22 cellular contexts compared by ENCODE assay signal in the genomic region with DNA sequence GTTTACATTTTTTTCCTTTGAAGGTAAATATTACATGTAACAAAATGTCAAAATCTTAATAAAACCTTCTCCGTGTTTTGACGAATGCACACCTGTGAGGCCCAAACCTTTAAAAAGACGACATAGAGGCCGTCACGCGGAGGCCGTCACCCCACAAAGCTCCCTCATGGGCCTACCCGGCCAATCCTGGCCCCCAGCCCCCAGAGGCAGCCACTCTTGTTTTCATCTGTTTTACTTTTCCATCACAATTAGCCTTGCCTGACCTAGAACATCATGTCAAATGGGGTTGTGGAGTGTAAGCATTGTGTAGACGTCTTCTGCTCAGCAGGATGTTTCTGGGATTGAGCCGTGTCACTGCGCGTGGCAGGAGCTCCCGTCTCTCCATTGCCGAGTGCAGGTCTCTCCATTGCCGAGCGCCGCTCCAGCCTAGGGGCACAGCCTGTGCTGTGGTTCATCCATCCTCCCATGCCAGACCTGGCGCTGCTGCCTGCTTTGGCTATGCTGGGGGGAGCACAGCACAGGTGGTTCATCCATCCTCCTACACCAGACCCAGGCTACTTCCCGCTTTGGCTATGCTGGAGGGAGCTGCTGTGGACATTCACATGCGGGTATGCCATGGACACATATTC. TPM values are rescaled to one million over a fixed set of nuclear protein-coding genes. Genes with fewer than 3 reads are reported as not detected.
DNase-seq lines count a peak whose midpoint lies in the region; ATAC-seq and TF ChIP-seq lines count a peak whose summit lies in the region.
"Had no signal": no experiment of that assay in that cellular context is flagged by ENCODE, and none has a peak within 500 bp of the region (broad histone marks: within the 10 kb centered on the region; RNA-seq: fewer than 3 reads in every experiment).

No MANE protein-coding gene starts in this region.

- dilution Hi-C loops in mammary epithelial cell (cut with HindIII; ENCODE audit: low sequenced_read_pairs) = no loop called here

- no peak for ATAC-seq in heart right ventricle
- ATAC-seq in HG03432 (IDR thresholded peaks at IDR 0.05; ENCODE audit: unreplicated experiment) = no peak
- ATAC-seq: GM12878 had no signal

- H3F3A ChIP-seq in GM23248 (ENCODE audit: insufficient read depth) = no peaks in the 10 kb centered on the region

- H4K20me1 ChIP-seq in mammary epithelial cell (ENCODE audit: insufficient read depth, low read length) = no peaks in the 10 kb centered on the region
- H4K20me1 ChIP-seq in osteoblast (ENCODE audit: insufficient read depth, low read length) = no peaks in the 10 kb centered on the region
- no peaks in the 10 kb centered on the region for H4K20me1 ChIP-seq in GM23248 (ENCODE audit: insufficient read depth)

- CTCF ChIA-PET in mammary epithelial cell (lab: Charles Lee; ENCODE audit: low non-redundant PET) = no interaction called here

- peaks cover 0 to 29% (median 15%) of the 10 kb centered on the region in 7 donors for H3K27me3 ChIP-seq in heart right ventricle
- H3K27me3 ChIP-seq in mammary epithelial cell (ENCODE audit: insufficient read depth, low read length) = no peaks in the 10 kb centered on the region
- H3K27me3 ChIP-seq in osteoblast (ENCODE audit: insufficient read depth, low read length) = peaks cover 9% of the 10 kb centered on the region
- peaks cover 20% of the 10 kb centered on the region for H3K27me3 ChIP-seq in GM23248 (replicated peaks; ENCODE audit: insufficient read depth)

- H3K4me1 ChIP-seq in heart right ventricle = peaks cover 0 to 15% (median 0%) of the 10 kb centered on the region in 9 donors
- peaks cover 59% of the 10 kb centered on the region for H3K4me1 ChIP-seq in mammary epithelial cell (ENCODE audit: insufficient read depth, low read length)
- H3K4me1 ChIP-seq in osteoblast (ENCODE audit: insufficient read depth, low read length) = no peaks in the 10 kb centered on the region
- H3K4me1 ChIP-seq in GM23248 (ENCODE audit: insufficient read depth) = no peaks in the 10 kb centered on the region

- H3K27ac ChIP-seq in heart right ventricle = no peak overlapping the region
- H3K27ac ChIP-seq in mammary epithelial cell (ENCODE audit: insufficient read depth, low read depth, low read length) = peak overlapping the region; percentile 91
- H3K27ac ChIP-seq in osteoblast (ENCODE audit: low read depth, low read length) = no peak overlapping the region
- H3K27ac ChIP-seq in GM23248 = no peak overlapping the region
- H3K27ac ChIP-seq: BLaER1 treated with 17β-estradiol and CSF1 and Interleukin-3, amounts not matched to agents 10 nM and 100 nM had no signal

- 86 to 90% methylated on average over 20 of the region's 20 CpGs for WGBS in heart right ventricle, 2 donors
- 92% methylated on average over 19 of the region's 20 CpGs for WGBS in mammary epithelial cell (ENCODE audit: low coverage, missing lambda C conversion rate)
- 70 to 75% methylated on average over 19 to 20 of the region's 20 CpGs for WGBS in GM23248 (ENCODE audit: low coverage in 1 of 2, low lambda C conversion rate in 2 of 2, missing lambda C conversion rate in 2 of 2), 2 experiments

- peaks cover 19% of the 10 kb centered on the region for H3K79me2 ChIP-seq in mammary epithelial cell (ENCODE audit: insufficient read depth, low read length)
- no peaks in the 10 kb centered on the region for H3K79me2 ChIP-seq in osteoblast (ENCODE audit: insufficient read depth, low read length)
- H3K79me2 ChIP-seq in GM23248 (ENCODE audit: insufficient read depth) = no peaks in the 10 kb centered on the region

- peak; percentile 39 for DNase-seq in cardiac septum (ENCODE audit: low spot score)
- DNase-seq in heart right ventricle = no peak
- no peak for DNase-seq in mammary epithelial cell
- DNase-seq in osteoblast (ENCODE audit: insufficient read length, low spot score, missing footprints) = peak; percentile 61
- DNase-seq in GM23248 = no peak
- no peak for DNase-seq in nucleus accumbens (lab: John Stamatoyannopoulos, UW)
- DNase-seq: CD4-positive, alpha-beta T cell; COR-L47; GDM1; IMR-90; KG1; MM.1S; NCI-H2029; NCI-H446; NCI-H526; NK-92 treated with Interleukin-12 subunit alpha and Interleukin-12 subunit beta, amount 100 ng/mL, for 24 hours; RPMI8226; SHP77 had no signal

- TF ChIP-seq CTCF in heart right ventricle (IDR thresholded peaks at IDR 0.05) (no peak), mammary epithelial cell (conservative IDR thresholded peaks at IDR 0.05 in 1 of 2, IDR thresholded peaks at IDR 0.05 in 1 of 2; ENCODE audit: extremely low read depth in 1 of 2, insufficient read depth in 1 of 2, low read depth in 1 of 2, low read length in 2 of 2) (no peak), osteoblast (IDR thresholded peaks at IDR 0.05; ENCODE audit: extremely low read depth, low read depth, low read length) (no peak)

- in situ Hi-C loops in mammary epithelial cell (cut with MboI; ENCODE audit: low sequenced_read_pairs in 2 of 2) = no loop called here
- in situ Hi-C loops in GM23248 (cut with MboI) = no loop called here

- no peak overlapping the region for H3K4me2 ChIP-seq in mammary epithelial cell (ENCODE audit: insufficient read depth, low read depth, low read length)
- no peak overlapping the region for H3K4me2 ChIP-seq in osteoblast (ENCODE audit: insufficient read depth, low read length)
- no peak overlapping the region for H3K4me2 ChIP-seq in GM23248 (ENCODE audit: unreplicated experiment)
- H3K4me2 ChIP-seq: BLaER1 treated with 17β-estradiol and CSF1 and Interleukin-3, amounts not matched to agents 10 nM and 100 nM had no signal

- H2AFZ ChIP-seq in mammary epithelial cell (ENCODE audit: low read depth, low read length) (no peak overlapping the region), osteoblast (ENCODE audit: low read length) (no peak overlapping the region), GM23248 (no peak overlapping the region)

- BruUV-seq in mammary epithelial cell (replicated peaks; lab: Mats Ljungman, UMichigan) = no TSS peak

- H3K9me3 ChIP-seq in heart right ventricle (no peaks in the 10 kb centered on the region), mammary epithelial cell (replicated peaks; ENCODE audit: insufficient read depth, low read length) (no peaks in the 10 kb centered on the region), osteoblast (ENCODE audit: low read depth, low read length) (no peaks in the 10 kb centered on the region), GM23248 (ENCODE audit: low read depth) (no peaks in the 10 kb centered on the region)
- H3K9me3 ChIP-seq: BLaER1 treated with 17β-estradiol and CSF1 and Interleukin-3, amounts not matched to agents 10 nM and 100 nM had no signal

- intact Hi-C loops in cardiac septum (cut with DNase I) = loop anchor here (5.0 kb wide), 1 partner anchor 48 kb away; no protein-coding TSS in a partner anchor
- intact Hi-C loops in heart right ventricle (cut with DNase I) = loop anchor here in 2 of 10 donors (5.0 kb wide), 2 partner anchors 43 to 133 kb away; a partner anchor contains a TSS
- intact Hi-C loops in mammary epithelial cell (cut with micrococcal nuclease) = loop anchor here (5.0 kb wide), 1 partner anchor 812 kb away; no protein-coding TSS in a partner anchor

- H3K36me3 ChIP-seq in heart right ventricle (peaks cover 0 to 7% (median 0%) of the 10 kb centered on the region in 9 donors), mammary epithelial cell (ENCODE audit: insufficient read depth, low read length) (no peaks in the 10 kb centered on the region), osteoblast (ENCODE audit: insufficient read depth, low read length) (no peaks in the 10 kb centered on the region), GM23248 (ENCODE audit: low read depth) (no peaks in the 10 kb centered on the region)
- H3K36me3 ChIP-seq: BLaER1 treated with 17β-estradiol and CSF1 and Interleukin-3, amounts not matched to agents 10 nM and 100 nM had no signal

- H3K9ac ChIP-seq in mammary epithelial cell (ENCODE audit: insufficient read depth, low read length) = no peak overlapping the region
- H3K9ac ChIP-seq in GM23248 = no peak overlapping the region
- H3K9ac ChIP-seq: BLaER1 treated with 17β-estradiol and CSF1 and Interleukin-3, amounts not matched to agents 10 nM and 100 nM had no signal

- no peaks in the 10 kb centered on the region for H3K9me2 ChIP-seq in GM23248 (ENCODE audit: insufficient read depth)

- no peak overlapping the region for H3K4me3 ChIP-seq in heart right ventricle
- no peak overlapping the region for H3K4me3 ChIP-seq in mammary epithelial cell (replicated peaks in 1 of 3; ENCODE audit: insufficient read depth in 1 of 3, low read depth in 2 of 3, low read length in 3 of 3)
- H3K4me3 ChIP-seq in osteoblast (ENCODE audit: insufficient read depth, low read length) = no peak overlapping the region
- H3K4me3 ChIP-seq in GM23248 = no peak overlapping the region
- H3K4me3 ChIP-seq: BLaER1 treated with 17β-estradiol and CSF1 and Interleukin-3, amounts not matched to agents 10 nM and 100 nM; GM12878 had no signal

RNA-seq across cellular contexts. Expression of a gene that starts 52.2 kb away (rescaled TPM):
- total RNA-seq in cardiac septum = 12.1 TPM
- 10 to 100 TPM in 8 of 10 donors, 1 to 10 TPM in 2; 9.7 to 19.1 (median 11.7) TPM for total RNA-seq in heart right ventricle
- polyA plus RNA-seq in heart right ventricle = 10 to 100 TPM in 1 of 2 donors, 1 to 10 TPM in 1; 6.1 to 10.2 TPM
- total RNA-seq in mammary epithelial cell = 10 to 100 TPM; 40.3 to 54.9 TPM
- 20.4 TPM for polyA plus RNA-seq in mammary epithelial cell
- polyA minus RNA-seq in mammary epithelial cell = 7.4 TPM
- not detected in 2 replicates for total RNA-seq in osteoblast
- total RNA-seq in GM23248 (2014; rRNA removed; shearing (Covaris generic)) = not detected in 2 replicates
- not detected in 2 replicates for polyA plus RNA-seq in GM23248 (2016; fragmentation: Nextera tagmentation; extraction: Ambion mirVana)
- total RNA-seq: CD4-positive, alpha-beta T cell; GM12878; IMR-90 had no signal
- polyA plus RNA-seq: AG04450, GM12878, IMR-90 had no signal

Comparison
In these comparisons a context has a peak if more than half of its experiments do, and no peak if none do; other contexts are left out.
1. DNase-seq: peak in cardiac septum (single experiment) and osteoblast (single experiment); none in heart right ventricle (0 of 2), mammary epithelial cell (single experiment), GM23248 (single experiment) and nucleus accumbens (0 of 56).
2. RNA of a gene that starts 52.2 kb away (total RNA-seq): 40.3 to 54.9 TPM in mammary epithelial cell, 9.7 to 19.1 TPM in heart right ventricle and 12.1 TPM in cardiac septum (single experiment); not detected in osteoblast and not detected in GM23248; every median in the first group is over 10 times any median in the second.